12 cellular contexts compared by ENCODE assay signal in the genomic region with DNA sequence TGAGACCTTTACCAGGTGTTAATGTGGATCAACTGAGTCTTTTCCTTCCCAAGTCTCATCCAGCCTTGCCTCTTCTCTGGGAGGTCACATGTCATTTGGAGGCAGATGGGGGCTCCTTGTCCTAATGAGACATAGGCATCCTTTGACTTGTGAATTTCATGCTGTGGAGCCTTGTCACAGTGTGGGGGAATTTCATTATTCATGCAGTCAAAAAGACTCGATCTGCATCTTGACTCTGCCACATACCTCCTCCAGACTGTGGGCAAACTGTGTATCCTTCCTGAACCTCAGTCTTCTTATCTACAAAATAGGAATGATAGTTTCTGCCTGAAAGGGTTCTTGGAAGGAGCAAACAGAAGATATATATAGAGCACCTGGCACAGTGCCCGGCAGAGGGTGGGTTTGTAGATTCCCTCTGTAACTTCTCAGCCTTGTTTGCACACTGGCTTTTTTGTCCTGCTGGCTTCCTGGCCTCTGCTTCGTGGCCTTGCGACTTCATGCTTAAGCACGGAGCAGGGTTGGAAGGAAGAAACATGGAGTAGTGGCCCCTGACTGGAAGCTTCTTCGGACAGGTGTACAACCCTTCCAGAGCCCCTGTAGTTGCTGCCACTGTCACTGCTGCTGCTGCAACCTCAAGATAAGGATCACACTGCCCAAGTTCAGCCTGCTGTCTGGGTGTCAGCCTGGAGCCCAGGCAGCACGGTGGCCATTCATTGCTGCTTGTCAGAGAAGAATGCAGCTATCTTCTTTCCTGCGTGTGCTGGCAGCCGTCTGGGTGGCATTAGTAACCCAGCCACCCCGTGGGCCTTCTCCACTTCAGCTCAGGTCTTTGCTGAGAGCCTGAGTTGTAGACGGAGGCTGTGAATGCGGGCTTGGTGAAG.
DNase-seq lines count a peak whose midpoint lies in the region; ATAC-seq, FAIRE-seq and TF ChIP-seq lines count a peak whose summit lies in the region.
"Had no signal": no experiment of that assay in that cellular context is flagged by ENCODE, and none has a peak within 500 bp of the region (broad histone marks: within the 10 kb centered on the region; RNA-seq: fewer than 3 reads in every experiment).

No MANE protein-coding gene starts in this region.

- no peaks in the 10 kb centered on the region for H3K27me3 Mint-ChIP-seq in activated naive CD8-positive, alpha-beta T cell treated with anti-CD3 and anti-CD28 coated beads, Interleukin-2, amount 50 U/mL, for 24 hours

- TF ChIP-seq POLR2A in endothelial cell of umbilical vein (IDR thresholded peaks at IDR 0.05; ENCODE audit: low read depth, low read length): no peak

- no peak overlapping the region for H3K9ac ChIP-seq in endothelial cell of umbilical vein (replicated peaks; ENCODE audit: extremely low read depth, insufficient read depth, low read length)

- H3K4me1 ChIP-seq in endothelial cell of umbilical vein (ENCODE audit: control insufficient read depth, extremely low read depth, insufficient read depth, low read length): peaks cover 62% of the 10 kb centered on the region
- H3K4me1 ChIP-seq in psoas muscle: peaks cover 25% of the 10 kb centered on the region

- CTCF ChIA-PET in endothelial cell of umbilical vein (lab: Charles Lee): interaction anchor here (0.7 to 2.0 kb wide), 6 partner anchors 9 to 169 kb away, joined by 3 to 7 read pairs (median 4); a partner anchor contains a TSS

- DNase-seq in GDM1 (lab: John Stamatoyannopoulos, UW) (peak; percentile 49), SK-MEL-5 (ENCODE audit: low read depth, low spot score) (peak; percentile 78), endothelial cell of umbilical vein (ENCODE audit: low read depth, low spot score) (peak; percentile 48), psoas muscle (no peak), Ammon's horn (ENCODE audit: low spot score) (no peak), NCI-H510A treated with DMSO at 0.1 percent for 48 hours (lab: John Stamatoyannopoulos, UW) (no peak), GM13977 (ENCODE audit: low spot score) (no peak)
- no peak for DNase-seq in activated naive CD8-positive, alpha-beta T cell treated with anti-CD3 and anti-CD28 coated beads, Interleukin-2, amount 50 U/mL, for 24 hours
- DNase-seq: stimulated activated CD4-positive, alpha-beta T cell treated with anti-CD3 and anti-CD28 coated beads, Interleukin-15, amount 100 ng/mL, for 24 hours; stimulated activated naive CD4-positive, alpha-beta T cell treated with Interleukin-2 at 50 U/mL for 16 hours had no signal

- dilution Hi-C loops in endothelial cell of umbilical vein (cut with MboI; ENCODE audit: extremely low pct_ligation_motif_present, low sequenced_read_pairs): no loop called here

- H3K9me1 ChIP-seq in endothelial cell of umbilical vein (replicated peaks; ENCODE audit: control insufficient read depth, extremely low read depth, insufficient read depth, low read length): no peaks in the 10 kb centered on the region

- H3K9me3 ChIP-seq in endothelial cell of umbilical vein (replicated peaks; ENCODE audit: control insufficient read depth, insufficient read depth, low read length): no peaks in the 10 kb centered on the region
- no peaks in the 10 kb centered on the region for H3K9me3 ChIP-seq in psoas muscle

- ATAC-seq in psoas muscle: peak in 3 of 4 donors; percentile 15 to 31 (median 27)
- ATAC-seq in activated naive CD8-positive, alpha-beta T cell treated with anti-CD3 and anti-CD28 coated beads, Interleukin-2, amount 50 U/mL, for 24 hours: no peak

- H3K27ac Mint-ChIP-seq in activated naive CD8-positive, alpha-beta T cell treated with anti-CD3 and anti-CD28 coated beads, Interleukin-2, amount 50 U/mL, for 24 hours: no peak overlapping the region

- H3K4me1 Mint-ChIP-seq in activated naive CD8-positive, alpha-beta T cell treated with anti-CD3 and anti-CD28 coated beads, Interleukin-2, amount 50 U/mL, for 24 hours: peaks cover 57% of the 10 kb centered on the region

- H3K36me3 ChIP-seq in endothelial cell of umbilical vein (ENCODE audit: control insufficient read depth in 2 of 2, extremely low read depth in 1 of 2, insufficient read depth in 2 of 2, low read length in 2 of 2) (peaks cover 5 to 7% of the 10 kb centered on the region in 2 experiments), psoas muscle (ENCODE audit: insufficient read depth in 1 of 2, low read depth in 1 of 2) (peaks cover 0 to 8% of the 10 kb centered on the region in 2 donors)

- H3K27me3 ChIP-seq in endothelial cell of umbilical vein (ENCODE audit: control insufficient read depth in 2 of 2, insufficient read depth in 2 of 2, low read length in 2 of 2) (no peaks in the 10 kb centered on the region), psoas muscle (ENCODE audit: insufficient read depth in 3 of 3, low read length in 2 of 3) (no peaks in the 10 kb centered on the region)

- no peaks in the 10 kb centered on the region for H4K20me1 ChIP-seq in endothelial cell of umbilical vein (replicated peaks; ENCODE audit: control insufficient read depth, extremely low read depth, insufficient read depth, low read length)

- in situ Hi-C loops in SK-MEL-5 (cut with HindIII; ENCODE audit: low pct_unique_long_range_greater_than_20kb, low sequenced_read_pairs): no loop called here
- in situ Hi-C loops in GM13977 (cut with MboI; ENCODE audit: low pct_unique_long_range_greater_than_20kb, low sequenced_read_pairs, unreplicated experiment): no loop called here

- FAIRE-seq in endothelial cell of umbilical vein (lab: Jason Lieb, UNC): peak; percentile 77
- FAIRE-seq: G401.6 had no signal

- WGBS in psoas muscle, 3 donors: 49 to 52% (median 51%) methylated on average over 12 of the region's 12 CpGs

- no peak overlapping the region for H3K4me2 ChIP-seq in endothelial cell of umbilical vein (ENCODE audit: insufficient read depth, low read length)

- no peak for TF ChIP-seq CTCF in endothelial cell of umbilical vein (IDR thresholded peaks at IDR 0.05; ENCODE audit: extremely low read depth in 1 of 2, insufficient read depth in 1 of 2, low read depth in 1 of 2, low read length in 2 of 2)
- no peak for TF ChIP-seq CTCF in psoas muscle (IDR thresholded peaks at IDR 0.05)
- TF ChIP-seq CTCF in GM13977 (IDR thresholded peaks at IDR 0.05; ENCODE audit: extremely low read depth, insufficient read depth, missing control alignments): no peak

- H3K79me2 ChIP-seq in endothelial cell of umbilical vein (ENCODE audit: control insufficient read depth, insufficient read depth, low read length): no peaks in the 10 kb centered on the region

- peaks cover 73% of the 10 kb centered on the region for H3K36me3 Mint-ChIP-seq in activated naive CD8-positive, alpha-beta T cell treated with anti-CD3 and anti-CD28 coated beads, Interleukin-2, amount 50 U/mL, for 24 hours (ENCODE audit: low read depth)

- H3K4me3 Mint-ChIP-seq in activated naive CD8-positive, alpha-beta T cell treated with anti-CD3 and anti-CD28 coated beads, Interleukin-2, amount 50 U/mL, for 24 hours: no peak overlapping the region
- H3K4me3 Mint-ChIP-seq: activated T-helper 1 cell treated with anti-CD3 and anti-CD28 coated beads, Interleukin-12 subunit alpha, Interleukin-12 subunit beta, Interleukin-2, Interleukin-4 antibody, amounts not matched to agents 30 ng/mL and 10 ng/mL and 1 ng/mL, durations not matched to agents 14 hours and 24 hours and 36 hours had no signal

- H3K9me3 Mint-ChIP-seq in activated naive CD8-positive, alpha-beta T cell treated with anti-CD3 and anti-CD28 coated beads, Interleukin-2, amount 50 U/mL, for 24 hours: no peaks in the 10 kb centered on the region
- H3K9me3 Mint-ChIP-seq: activated T-helper 1 cell treated with anti-CD3 and anti-CD28 coated beads, Interleukin-12 subunit alpha, Interleukin-12 subunit beta, Interleukin-2, Interleukin-4 antibody, amounts not matched to agents 30 ng/mL and 10 ng/mL and 1 ng/mL, durations not matched to agents 14 hours and 24 hours and 36 hours had no signal

- POLR2A ChIA-PET in endothelial cell of umbilical vein (lab: Charles Lee): interaction anchor here (0.8 kb wide), 2 partner anchors 16 to 122 kb away, joined by 3 read pairs; no protein-coding TSS in a partner anchor

- intact Hi-C loops in endothelial cell of umbilical vein (cut with micrococcal nuclease) (no loop called here), psoas muscle (cut with DNase I) (no loop called here)

- H3K4me3 ChIP-seq in endothelial cell of umbilical vein (replicated peaks in 1 of 3; ENCODE audit: insufficient read depth in 1 of 3, low read depth in 1 of 3, low read length in 3 of 3) (no peak overlapping the region), psoas muscle (no peak overlapping the region)

- no peak overlapping the region for H3K27ac ChIP-seq in endothelial cell of umbilical vein (ENCODE audit: insufficient read depth, low read depth, low read length)
- H3K27ac ChIP-seq in psoas muscle: no peak overlapping the region

- no peak overlapping the region for H2AFZ ChIP-seq in endothelial cell of umbilical vein (ENCODE audit: low read depth, low read length)

- no TSS peak for BruUV-seq in endothelial cell of umbilical vein (replicated peaks; lab: Mats Ljungman, UMichigan)

TF ChIP-seq in endothelial cell of umbilical vein, 7 proteins besides CTCF, POLR2A, EP300 and RAD21:
- TF ChIP-seq JUN (IDR thresholded peaks at IDR 0.05; ENCODE audit: borderline replicate concordance, insufficient read depth, insufficient read length, low read depth) (no peak), GATA2 (IDR thresholded peaks at IDR 0.05; ENCODE audit: insufficient read depth, insufficient read length, low read depth, low read length) (peak; percentile 56)

Comparison
In these comparisons a context has a peak if more than half of its experiments do, and no peak if none do; other contexts are left out.
1. DNase-seq: peak in GDM1 (single experiment), SK-MEL-5 (single experiment) and endothelial cell of umbilical vein (single experiment); none in psoas muscle (0 of 2), Ammon's horn (single experiment), activated naive CD8-positive, alpha-beta T cell treated with anti-CD3 and anti-CD28 coated beads, Interleukin-2, amount 50 U/mL, for 24 hours (single experiment), NCI-H510A treated with DMSO at 0.1 percent for 48 hours (single experiment) and GM13977 (single experiment).